Comparison of ENCODE assay signal across 1 cellular context in the genomic region with DNA sequence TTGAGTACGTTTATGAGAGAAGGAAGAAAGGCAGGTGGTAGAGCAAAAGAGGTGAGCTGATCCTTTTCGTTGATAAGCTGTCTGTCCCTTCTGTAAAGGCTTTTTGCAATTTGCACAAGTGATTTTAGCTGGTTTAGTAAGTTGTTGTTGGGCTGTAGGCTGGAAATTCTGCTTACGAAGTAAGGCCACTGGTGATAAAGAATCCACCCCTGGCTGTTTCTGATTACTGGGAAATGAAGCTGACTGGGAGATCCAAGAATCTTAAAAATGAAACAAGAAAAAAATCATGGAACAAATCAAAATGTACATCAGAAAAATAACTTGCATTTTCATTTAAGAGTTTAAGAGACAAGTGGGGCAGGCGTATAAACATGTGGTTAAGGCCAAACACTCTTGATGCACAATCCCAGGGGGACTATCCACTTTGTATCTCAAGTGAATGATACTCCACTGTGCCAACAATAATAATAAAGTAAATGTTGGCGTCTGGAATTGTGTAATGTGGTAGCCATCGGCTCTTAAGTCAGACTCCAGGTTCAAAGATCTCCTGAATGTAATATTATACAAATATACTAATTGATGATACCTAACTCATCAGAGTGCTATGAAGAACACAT.
TF ChIP-seq lines count a peak whose summit lies in the region.

No MANE protein-coding gene starts in this region.

TF ChIP-seq in IMR-90, 13 proteins besides CTCF, POLR2A, EP300 and RAD21 (continued from another document):
- TF ChIP-seq SMC3 (IDR thresholded peaks at IDR 0.05; ENCODE audit: low read depth, low read length) (no peak), RCOR1 (IDR thresholded peaks at IDR 0.05; ENCODE audit: insufficient replicate concordance, low read length) (no peak), NFE2L2 (IDR thresholded peaks at IDR 0.05; ENCODE audit: low read depth, low read length) (no peak)
